In the genomic region with DNA sequence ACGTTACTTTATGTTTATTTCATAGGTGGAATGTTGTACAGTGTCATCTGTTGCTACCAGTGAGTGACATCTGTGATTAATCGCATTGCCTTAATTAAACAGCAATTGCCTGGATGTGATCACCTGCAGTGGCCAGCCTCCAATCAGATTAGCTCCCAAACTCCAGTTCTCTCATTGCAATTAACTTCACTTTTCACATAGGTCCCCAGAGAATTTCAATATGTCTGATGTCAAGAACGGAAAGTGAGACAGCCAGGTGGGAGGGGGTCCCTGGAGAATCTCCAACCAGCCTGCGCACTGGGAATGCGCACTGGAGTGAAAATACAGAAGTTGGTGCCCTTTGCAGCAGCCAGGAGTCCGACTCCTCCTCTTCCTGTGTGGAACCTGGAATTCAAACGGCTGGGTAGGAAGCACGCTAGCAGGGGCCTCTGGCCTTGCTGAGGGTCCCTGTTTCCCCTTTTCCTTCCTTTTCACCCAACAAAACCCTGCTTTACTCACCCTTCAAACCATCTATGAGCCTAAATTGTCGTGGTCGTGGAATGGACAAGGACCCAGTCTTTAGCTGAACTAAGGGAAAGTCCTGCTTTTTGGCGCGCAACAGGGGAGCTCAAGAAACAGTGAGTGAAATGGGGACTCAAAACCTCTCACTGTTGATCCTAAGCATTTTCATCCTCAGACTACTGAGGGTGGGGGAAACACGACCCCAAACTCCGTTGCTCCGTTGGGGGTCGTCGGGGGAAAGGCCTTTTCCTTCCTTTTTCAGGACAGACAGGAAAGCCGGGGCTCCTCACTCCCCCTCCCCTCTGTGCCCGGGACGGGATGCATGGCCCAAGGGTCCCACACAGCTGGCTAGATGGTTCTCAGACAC, we compare ENCODE assay signal across 9 cellular contexts.
A peak's percentile ranks its signal among the peaks of the same experiment; 100 is the strongest.
DNase-seq lines count a peak whose midpoint lies in the region; ATAC-seq, FAIRE-seq and TF ChIP-seq lines count a peak whose summit lies in the region.
"Had no signal": no experiment of that assay in that cellular context is flagged by ENCODE, and none has a peak within 500 bp of the region (broad histone marks: within the 10 kb centered on the region; RNA-seq: fewer than 3 reads in every experiment).

No MANE protein-coding gene starts in this region.

- H3K79me2 ChIP-seq in endothelial cell of umbilical vein (ENCODE audit: control insufficient read depth, insufficient read depth, low read length), result no peaks in the 10 kb centered on the region

- TF ChIP-seq POLR2A in endothelial cell of umbilical vein (IDR thresholded peaks at IDR 0.05; ENCODE audit: low read depth, low read length), result no peak

- peak overlapping the region; percentile 95 for H3K4me3 Mint-ChIP-seq in Caco-2 (ENCODE audit: unreplicated experiment)

- H2AFZ ChIP-seq in endothelial cell of umbilical vein (ENCODE audit: low read depth, low read length), result peak overlapping the region; percentile 99

- no peaks in the 10 kb centered on the region for H4K20me1 ChIP-seq in endothelial cell of umbilical vein (replicated peaks; ENCODE audit: control insufficient read depth, extremely low read depth, insufficient read depth, low read length)

- peak; percentile 74 for FAIRE-seq in endothelial cell of umbilical vein (lab: Jason Lieb, UNC)
- FAIRE-seq: GM18507 had no signal

- CTCF ChIA-PET in Caco-2 (lab: Charles Lee), result interaction anchor here (0.8 kb wide), 1 partner anchor 1529 kb away, joined by 3 read pairs; no protein-coding TSS in a partner anchor
- CTCF ChIA-PET in endothelial cell of umbilical vein (lab: Charles Lee), result interaction anchor here (1.0 to 1.8 kb wide), 2 partner anchors 212 to 229 kb away, joined by 3 to 4 read pairs; no protein-coding TSS in a partner anchor

- H3K27me3 Mint-ChIP-seq in Caco-2 (ENCODE audit: insufficient read depth, unreplicated experiment), result peaks cover 3% of the 10 kb centered on the region

- peaks cover 8% of the 10 kb centered on the region for H3K4me1 Mint-ChIP-seq in Caco-2 (ENCODE audit: low read depth, unreplicated experiment)

- BruUV-seq in Caco-2 (replicated peaks; lab: Mats Ljungman, UMichigan) (TSS peak; percentile 84), endothelial cell of umbilical vein (replicated peaks; lab: Mats Ljungman, UMichigan) (TSS peak; percentile 90)

- H3K4me1 ChIP-seq in Caco-2 (peaks cover 8% of the 10 kb centered on the region; the same call in 1 of the 2 replicates), endothelial cell of umbilical vein (ENCODE audit: control insufficient read depth, extremely low read depth, insufficient read depth, low read length) (peaks cover 8% of the 10 kb centered on the region), mucosa of descending colon (ENCODE audit: low read depth) (peaks cover 2% of the 10 kb centered on the region)

- H3K9ac ChIP-seq in endothelial cell of umbilical vein (replicated peaks; ENCODE audit: extremely low read depth, insufficient read depth, low read length), result peak overlapping the region; percentile 76

- DNase-seq in Caco-2 (peak; percentile 87 to 90), OCI-M1 (lab: John Stamatoyannopoulos, UW) (peak; percentile 63), endothelial cell of umbilical vein (ENCODE audit: low read depth, low spot score) (peak; percentile 51), mucosa of descending colon (peak; percentile 61 to 68 (median 68)), DMS153 (lab: John Stamatoyannopoulos, UW) (no peak)
- DNase-seq in activated effector memory CD4-positive, alpha-beta T cell treated with anti-CD3 and anti-CD28 coated beads, Interleukin-2, amount 50 U/mL, for 16 hours, result no peak
- DNase-seq in stimulated activated CD4-positive, alpha-beta T cell treated with anti-CD3 and anti-CD28 coated beads, Interleukin-4, amount 100 ng/mL, for 1 hour, result no peak

- POLR2A ChIA-PET in Caco-2 (lab: Charles Lee), result interaction anchor here (0.6 kb wide), 1 partner anchor 79 kb away, joined by 3 read pairs; no protein-coding TSS in a partner anchor
- POLR2A ChIA-PET in endothelial cell of umbilical vein (lab: Charles Lee), result no interaction called here

- H3K4me2 ChIP-seq in endothelial cell of umbilical vein (ENCODE audit: insufficient read depth, low read length), result peak overlapping the region; percentile 80

- peaks cover 19% of the 10 kb centered on the region for H3K36me3 Mint-ChIP-seq in Caco-2 (ENCODE audit: insufficient read depth, unreplicated experiment)

- H3K27ac Mint-ChIP-seq in Caco-2 (ENCODE audit: unreplicated experiment), result peak overlapping the region; percentile 95

- H3K4me3 ChIP-seq in Caco-2 (ENCODE audit: low read depth, low read length), result peak overlapping the region; percentile 49
- peak overlapping the region; percentile 53 to 80 (median 68) for H3K4me3 ChIP-seq in endothelial cell of umbilical vein (replicated peaks in 1 of 3; ENCODE audit: insufficient read depth in 1 of 3, low read depth in 1 of 3, low read length in 3 of 3)
- peak overlapping the region; percentile 29 for H3K4me3 ChIP-seq in mucosa of descending colon

- intact Hi-C loops in Caco-2 (cut with micrococcal nuclease; ENCODE audit: unreplicated experiment), result loop anchor here (1.0 to 10.0 kb wide), 4 partner anchors 8 to 703 kb away; no protein-coding TSS in a partner anchor
- intact Hi-C loops in endothelial cell of umbilical vein (cut with micrococcal nuclease), result no loop called here
- intact Hi-C loops in mucosa of descending colon (cut with DNase I, micrococcal nuclease), result no loop called here

- H3K36me3 ChIP-seq in Caco-2 (ENCODE audit: control insufficient read depth, insufficient read depth, low read length) (no peaks in the 10 kb centered on the region; the same call in none of the 2 replicates), endothelial cell of umbilical vein (ENCODE audit: control insufficient read depth in 2 of 2, extremely low read depth in 1 of 2, insufficient read depth in 2 of 2, low read length in 2 of 2) (no peaks in the 10 kb centered on the region), mucosa of descending colon (ENCODE audit: low read depth) (no peaks in the 10 kb centered on the region)

- ATAC-seq in HG03159 (IDR thresholded peaks at IDR 0.05; ENCODE audit: unreplicated experiment) (peak; percentile 41), mucosa of descending colon (peak; percentile 93)

- H3K27me3 ChIP-seq in Caco-2 (replicated peaks; ENCODE audit: control insufficient read depth, insufficient read depth, low read length) (no peaks in the 10 kb centered on the region), endothelial cell of umbilical vein (ENCODE audit: control insufficient read depth in 2 of 2, insufficient read depth in 2 of 2, low read length in 2 of 2) (no peaks in the 10 kb centered on the region)

- no peaks in the 10 kb centered on the region for H3K9me1 ChIP-seq in endothelial cell of umbilical vein (replicated peaks; ENCODE audit: control insufficient read depth, extremely low read depth, insufficient read depth, low read length)

- dilution Hi-C loops in endothelial cell of umbilical vein (cut with MboI; ENCODE audit: extremely low pct_ligation_motif_present, low sequenced_read_pairs), result no loop called here

- no peaks in the 10 kb centered on the region for H3K9me3 ChIP-seq in Caco-2
- H3K9me3 ChIP-seq in endothelial cell of umbilical vein (replicated peaks; ENCODE audit: control insufficient read depth, insufficient read depth, low read length), result no peaks in the 10 kb centered on the region
- H3K9me3 ChIP-seq in mucosa of descending colon, result no peaks in the 10 kb centered on the region

- peak overlapping the region; percentile 60 for H3K27ac ChIP-seq in endothelial cell of umbilical vein (ENCODE audit: insufficient read depth, low read depth, low read length)

- TF ChIP-seq CTCF in Caco-2 (IDR thresholded peaks at IDR 0.05; ENCODE audit: insufficient read depth in 1 of 2, low read depth in 1 of 2, low read length in 1 of 2, severe bottlenecking in 1 of 2, unreplicated experiment in 1 of 2), result no peak
- TF ChIP-seq CTCF in endothelial cell of umbilical vein (IDR thresholded peaks at IDR 0.05; ENCODE audit: extremely low read depth in 1 of 2, insufficient read depth in 1 of 2, low read depth in 1 of 2, low read length in 2 of 2), result no peak
- TF ChIP-seq CTCF in mucosa of descending colon (IDR thresholded peaks at IDR 0.05), result no peak

- no peaks in the 10 kb centered on the region for H3K9me3 Mint-ChIP-seq in Caco-2 (ENCODE audit: unreplicated experiment)

TF ChIP-seq in endothelial cell of umbilical vein, 7 proteins besides CTCF, POLR2A, EP300 and RAD21:
- TF ChIP-seq MAX (IDR thresholded peaks at IDR 0.05; ENCODE audit: insufficient read depth, insufficient read length) (no peak), MYC (IDR thresholded peaks at IDR 0.05; ENCODE audit: low read depth, low read length) (no peak), JUN (IDR thresholded peaks at IDR 0.05; ENCODE audit: borderline replicate concordance, insufficient read depth, insufficient read length, low read depth) (no peak), GATA2 (IDR thresholded peaks at IDR 0.05; ENCODE audit: insufficient read depth, insufficient read length, low read depth, low read length) (no peak), FOS (IDR thresholded peaks at IDR 0.05; ENCODE audit: borderline replicate concordance, insufficient read depth, low read length) (no peak), POLR2AphosphoS5 (IDR thresholded peaks at IDR 0.05; ENCODE audit: insufficient read depth, low read depth, low read length) (no peak), EZH2 (IDR thresholded peaks at IDR 0.05; ENCODE audit: borderline replicate concordance, low read depth, low read length, severe bottlenecking) (no peak)
TF ChIP-seq in endothelial cell of umbilical vein: peak in this region for 0.

Comparison
In these comparisons a context has a peak if more than half of its experiments do, and no peak if none do; other contexts are left out.
1. DNase-seq: peak in Caco-2 (2 of 2), OCI-M1 (single experiment), endothelial cell of umbilical vein (single experiment) and mucosa of descending colon (3 of 3); none in activated effector memory CD4-positive, alpha-beta T cell treated with anti-CD3 and anti-CD28 coated beads, Interleukin-2, amount 50 U/mL, for 16 hours (single experiment), DMS153 (single experiment) and stimulated activated CD4-positive, alpha-beta T cell treated with anti-CD3 and anti-CD28 coated beads, Interleukin-4, amount 100 ng/mL, for 1 hour (single experiment).
2. Peak in every context shown above with its lines, with median percentiles within 50 percentile points of each other: H3K4me3 ChIP-seq.